10 cellular contexts compared by ENCODE assay signal in genomic region chr5:68268363-68269130, GRCh38. TPM values are rescaled to one million over a fixed set of nuclear protein-coding genes. Genes with fewer than 3 reads are reported as not detected.
DNase-seq lines count a peak whose midpoint lies in the region; ATAC-seq, FAIRE-seq and TF ChIP-seq lines count a peak whose summit lies in the region.
"Had no signal": no experiment of that assay in that cellular context is flagged by ENCODE, and none has a peak within 500 bp of the region (broad histone marks: within the 10 kb centered on the region; RNA-seq: fewer than 3 reads in every experiment).

No MANE protein-coding gene starts in this region.

- no peak overlapping the region for H3K4me3 ChIP-seq in esophagus squamous epithelium
- H3K4me3 ChIP-seq: SJSA1 had no signal

- H3K36me3 ChIP-seq in esophagus squamous epithelium = peaks cover 0 to 9% (median 0%) of the 10 kb centered on the region in 3 donors
- H3K36me3 ChIP-seq: SJSA1 had no signal

- H3K27me3 ChIP-seq in esophagus squamous epithelium = no peaks in the 10 kb centered on the region
- H3K27me3 ChIP-seq: SJSA1 had no signal

- H3K27ac ChIP-seq in esophagus squamous epithelium = peak overlapping the region in 3 of 4 donors; percentile 2 to 76 (median 72)
- H3K27ac ChIP-seq: SJSA1 had no signal

- H3K4me1 ChIP-seq in esophagus squamous epithelium = peaks cover 20 to 99% (median 61%) of the 10 kb centered on the region in 3 donors
- H3K4me1 ChIP-seq: SJSA1 had no signal

- ATAC-seq in activated CD4-positive, CD25-positive, alpha-beta regulatory T cell treated with anti-CD3 and anti-CD28 coated beads, Interleukin-2, amount 50 U/mL, for 24 hours = peak; percentile 39 to 45
- peak; percentile 53 for ATAC-seq in HG03520 (IDR thresholded peaks at IDR 0.05; ENCODE audit: unreplicated experiment)
- peak; percentile 48 for ATAC-seq in stimulated activated naive CD8-positive, alpha-beta T cell treated with anti-CD3 and anti-CD28 coated beads, Interleukin-15, Interleukin-2, amounts not matched to agents 100 U/mL and 50 U/mL, for 24 hours

- H3K9me3 ChIP-seq in esophagus squamous epithelium = no peaks in the 10 kb centered on the region
- H3K9me3 ChIP-seq: SJSA1 had no signal

- no peak for TF ChIP-seq CTCF in esophagus squamous epithelium (IDR thresholded peaks at IDR 0.05)

- FAIRE-seq in urothelium cell line (lab: Jason Lieb, UNC) = no peak

- no peak for DNase-seq in activated CD4-positive, CD25-positive, alpha-beta regulatory T cell treated with anti-CD3 and anti-CD28 coated beads, Interleukin-2, amount 50 U/mL, for 72 hours
- no peak for DNase-seq in esophagus squamous epithelium (lab: John Stamatoyannopoulos, UW)
- DNase-seq in stimulated activated naive CD8-positive, alpha-beta T cell treated with anti-CD3 and anti-CD28 coated beads, Interleukin-15, Interleukin-2, amounts not matched to agents 100 U/mL and 50 U/mL, for 24 hours = no peak
- DNase-seq in NCI-H2171 (lab: John Stamatoyannopoulos, UW) = no peak
- DNase-seq in urothelium cell line (ENCODE audit: low spot score) = no peak
- DNase-seq in hypothalamus (lab: John Stamatoyannopoulos, UW) = no peak
- DNase-seq: activated gamma-delta T cell had no signal

- TF ChIP-seq POLR2A in esophagus squamous epithelium (IDR thresholded peaks at IDR 0.05) = no peak

- intact Hi-C loops in esophagus squamous epithelium (cut with DNase I) = no loop called here

- WGBS in esophagus squamous epithelium, 2 donors = 38 to 47% methylated on average over 7 of the region's 7 CpGs

RNA-seq across cellular contexts. Expression of gene PIK3R1, which starts 53.0 kb away (rescaled TPM):
- 100 to 1,000 TPM in 1 of 4 donors, 10 to 100 TPM in 3; 15.9 to 114 (median 40.8) TPM for total RNA-seq in esophagus squamous epithelium
